ENCODE assay signal across 18 cellular contexts in the genomic region with DNA sequence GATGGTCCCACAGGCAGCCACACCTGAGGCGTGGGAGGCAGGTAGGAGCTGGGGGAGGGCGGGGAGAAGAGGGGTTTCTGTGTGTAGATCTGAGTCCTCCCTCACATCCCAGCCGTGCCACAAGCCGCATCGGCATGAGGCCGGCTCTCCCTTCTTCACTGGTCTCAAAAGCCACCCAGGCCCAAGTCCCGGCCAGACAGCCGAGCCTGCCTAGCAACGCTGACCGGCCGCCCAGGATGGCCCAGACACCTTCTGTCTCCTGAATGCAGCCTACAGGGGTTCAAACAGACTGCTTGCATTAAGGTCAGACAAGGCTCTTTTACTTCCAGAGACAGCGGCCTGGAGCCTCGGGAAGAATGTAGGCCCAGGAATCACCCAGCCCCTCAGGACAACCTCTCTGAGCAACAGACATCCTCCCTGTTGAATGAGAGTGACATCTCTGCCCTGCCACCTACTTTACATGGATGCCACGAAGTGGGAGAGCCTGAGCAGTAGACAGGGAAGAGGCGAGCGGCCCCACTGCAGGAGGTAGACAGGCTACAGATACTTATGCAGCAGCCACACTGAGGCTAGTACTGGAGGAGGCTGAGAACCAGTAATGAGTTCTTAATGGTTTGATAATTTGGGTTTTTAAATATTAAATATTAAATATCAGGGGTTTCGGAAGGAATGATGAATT.
DNase-seq lines count a peak whose midpoint lies in the region; ATAC-seq lines count a peak whose summit lies in the region.
"Had no signal": no experiment of that assay in that cellular context is flagged by ENCODE, and none has a peak within 500 bp of the region (broad histone marks: within the 10 kb centered on the region; RNA-seq: fewer than 3 reads in every experiment).

No MANE protein-coding gene starts in this region.

- H3K27ac Mint-ChIP-seq in activated naive CD4-positive, alpha-beta T cell treated with anti-CD3 and anti-CD28 coated beads, Interleukin-2, amount 50 U/mL, for 72 hours, result peak overlapping the region; percentile 77 to 88
- H3K27ac Mint-ChIP-seq in T-helper 17 cell, result peak overlapping the region; percentile 78

- no peaks in the 10 kb centered on the region for H3K9me3 Mint-ChIP-seq in activated naive CD4-positive, alpha-beta T cell treated with anti-CD3 and anti-CD28 coated beads, Interleukin-2, amount 50 U/mL, for 72 hours

- H3K36me3 Mint-ChIP-seq in activated naive CD4-positive, alpha-beta T cell treated with anti-CD3 and anti-CD28 coated beads, Interleukin-2, amount 50 U/mL, for 72 hours, result peaks cover 0 to 12% of the 10 kb centered on the region in 2 donors
- no peaks in the 10 kb centered on the region for H3K36me3 Mint-ChIP-seq in T-helper 17 cell (ENCODE audit: low read depth)

- no peak for DNase-seq in activated naive CD4-positive, alpha-beta T cell treated with anti-CD3 and anti-CD28 coated beads, Interleukin-2, amount 50 U/mL, for 72 hours (ENCODE audit: low spot score in 2 of 2)
- no peak for DNase-seq in activated naive CD4-positive, alpha-beta T cell treated with Interleukin-2 at 50 U/mL for 16 hours
- DNase-seq in T-helper 17 cell, result no peak
- DNase-seq in left lobe of liver (ENCODE audit: low spot score), result peak; percentile 37
- peak; percentile 74 for DNase-seq in posterior vena cava (ENCODE audit: low spot score)
- no peak for DNase-seq in NCI-H2227 treated with DMSO at 0.1 percent for 48 hours (lab: John Stamatoyannopoulos, UW)
- no peak for DNase-seq in NK-92 (lab: John Stamatoyannopoulos, UW; ENCODE audit: unreplicated experiment)
- DNase-seq: Calu3, DMS79, KBM-7, NCI-H1092, NCI-H1694, NCI-H2107, NCI-H345, PC-3 had no signal

- peaks cover 21% of the 10 kb centered on the region for H3K4me1 Mint-ChIP-seq in T-helper 17 cell

- H3K4me3 Mint-ChIP-seq in T-helper 17 cell, result no peak overlapping the region

- no peaks in the 10 kb centered on the region for H3K9me3 ChIP-seq in T-helper 17 cell (ENCODE audit: control insufficient read depth, low read length, poor library complexity, severe bottlenecking)
- H3K9me3 ChIP-seq: A549 had no signal

- no peak for ATAC-seq in activated naive CD4-positive, alpha-beta T cell treated with anti-CD3 and anti-CD28 coated beads, Interleukin-2, amount 50 U/mL, for 72 hours
- no peak for ATAC-seq in T-helper 17 cell
- ATAC-seq in left lobe of liver, result no peak
- ATAC-seq in GM21526 (IDR thresholded peaks at IDR 0.05; ENCODE audit: low FRiP score, unreplicated experiment), result no peak
- ATAC-seq: A549, HCT116, PC-3 had no signal

- H3K27me3 Mint-ChIP-seq in T-helper 17 cell, result no peaks in the 10 kb centered on the region

- intact Hi-C loops in posterior vena cava (cut with DNase I), result loop anchor here in 1 of 2 donors (10.0 kb wide), 1 partner anchor 74 kb away; the partner anchor contains the start of gene N4BP1

Comparison
In these comparisons a context has a peak if more than half of its experiments do, and no peak if none do; other contexts are left out.
1. DNase-seq: peak in left lobe of liver (single experiment) and posterior vena cava (single experiment); none in activated naive CD4-positive, alpha-beta T cell treated with anti-CD3 and anti-CD28 coated beads, Interleukin-2, amount 50 U/mL, for 72 hours (0 of 2), activated naive CD4-positive, alpha-beta T cell treated with Interleukin-2 at 50 U/mL for 16 hours (single experiment), T-helper 17 cell (0 of 3), NCI-H2227 treated with DMSO at 0.1 percent for 48 hours (single experiment) and NK-92 (single experiment).